24 cellular contexts compared by ENCODE assay signal in genomic region chr22:26975865-26976264, GRCh38.
DNase-seq lines count a peak whose midpoint lies in the region; ATAC-seq and TF ChIP-seq lines count a peak whose summit lies in the region.
"Had no signal": no experiment of that assay in that cellular context is flagged by ENCODE, and none has a peak within 500 bp of the region (broad histone marks: within the 10 kb centered on the region; RNA-seq: fewer than 3 reads in every experiment).

No MANE protein-coding gene starts in this region.

- DNase-seq in NCI-H82 (lab: John Stamatoyannopoulos, UW) (peak; percentile 12), NCI-H82 treated with DMSO at 0.1 percent for 48 hours (lab: John Stamatoyannopoulos, UW; ENCODE audit: unreplicated experiment) (no peak), WTC11 (ENCODE audit: low spot score) (no peak), iPS-NIHi11 (ENCODE audit: low spot score) (peak; percentile 25), SW 1271 (lab: John Stamatoyannopoulos, UW) (no peak), NCI-H345 treated with DMSO at 0.1 percent for 48 hours (lab: John Stamatoyannopoulos, UW; ENCODE audit: unreplicated experiment) (no peak)
- DNase-seq in activated naive CD4-positive, alpha-beta T cell treated with anti-CD3 and anti-CD28 coated beads for 36 hours: no peak
- DNase-seq: CD8-positive, alpha-beta memory T cell; DMS 273 treated with DMSO at 0.1 percent for 48 hours; DMS79; GF-D8; NCI-H1092 treated with DMSO at 0.1 percent for 48 hours; NCI-H1436; NCI-H187; NCI-H2171 treated with DMSO at 0.1 percent for 48 hours; NCI-H345; NCI-H524; NCI-H748 treated with DMSO at 0.1 percent for 48 hours; NK-92 treated with Interleukin-12 subunit alpha and Interleukin-12 subunit beta, amount 100 ng/mL, for 24 hours; Right ventricle myocardium superior; RPMI8226 had no signal

- no peaks in the 10 kb centered on the region for H3K4me1 Mint-ChIP-seq in WTC11
- no peaks in the 10 kb centered on the region for H3K4me1 Mint-ChIP-seq in activated naive CD4-positive, alpha-beta T cell treated with anti-CD3 and anti-CD28 coated beads for 36 hours (ENCODE audit: low read depth)
- H3K4me1 Mint-ChIP-seq: B cell; CD14-positive monocyte; CD8-positive, alpha-beta memory T cell had no signal

- no peak overlapping the region for H3K27ac Mint-ChIP-seq in WTC11
- no peak overlapping the region for H3K27ac Mint-ChIP-seq in activated naive CD4-positive, alpha-beta T cell treated with anti-CD3 and anti-CD28 coated beads for 36 hours
- H3K27ac Mint-ChIP-seq: B cell; CD14-positive monocyte; CD8-positive, alpha-beta memory T cell had no signal

- peaks cover 4% of the 10 kb centered on the region; the same call in 1 of the 2 replicates for H3K9me3 Mint-ChIP-seq in WTC11
- no peaks in the 10 kb centered on the region for H3K9me3 Mint-ChIP-seq in activated naive CD4-positive, alpha-beta T cell treated with anti-CD3 and anti-CD28 coated beads for 36 hours

- intact Hi-C loops in activated naive CD4-positive, alpha-beta T cell treated with anti-CD3 and anti-CD28 coated beads for 36 hours (cut with micrococcal nuclease): no loop called here

- no peak overlapping the region for H3K4me3 Mint-ChIP-seq in WTC11
- no peak overlapping the region for H3K4me3 Mint-ChIP-seq in activated naive CD4-positive, alpha-beta T cell treated with anti-CD3 and anti-CD28 coated beads for 36 hours
- H3K4me3 Mint-ChIP-seq: B cell; CD14-positive monocyte; CD8-positive, alpha-beta memory T cell had no signal

- H3K27me3 Mint-ChIP-seq in WTC11 (ENCODE audit: low read depth): peaks cover 17% of the 10 kb centered on the region
- H3K27me3 Mint-ChIP-seq in activated naive CD4-positive, alpha-beta T cell treated with anti-CD3 and anti-CD28 coated beads for 36 hours (ENCODE audit: low read depth): peaks cover 7% of the 10 kb centered on the region

- no peaks in the 10 kb centered on the region for H3K36me3 Mint-ChIP-seq in WTC11
- no peaks in the 10 kb centered on the region for H3K36me3 Mint-ChIP-seq in activated naive CD4-positive, alpha-beta T cell treated with anti-CD3 and anti-CD28 coated beads for 36 hours (ENCODE audit: low read depth)
- H3K36me3 Mint-ChIP-seq: CD14-positive monocyte had no signal

- CTCF ChIA-PET in WTC11 (lab: Charles Lee): no interaction called here
- CTCF ChIA-PET in activated naive CD4-positive, alpha-beta T cell treated with anti-CD3 and anti-CD28 coated beads for 36 hours (lab: Charles Lee): no interaction called here

- POLR2A ChIA-PET in WTC11 (lab: Charles Lee): interaction anchor here (0.6 kb wide), 1 partner anchor 393 kb away, joined by 5 read pairs; no protein-coding TSS in a partner anchor

- TF ChIP-seq CTCF in WTC11 (IDR thresholded peaks at IDR 0.05): no peak

- ATAC-seq in WTC11 (peak; percentile 48; the same call in 1 of the 2 replicates), GM21723 (IDR thresholded peaks at IDR 0.05; ENCODE audit: unreplicated experiment) (no peak)

TF ChIP-seq in WTC11, 78 proteins besides CTCF, POLR2A, EP300 and RAD21 (continues in another document):
- TF ChIP-seq TCF7 (CRISPR knock-in tag; IDR thresholded peaks at IDR 0.05; ENCODE audit: low read depth) (no peak), ESRRA (CRISPR knock-in tag; IDR thresholded peaks at IDR 0.05; ENCODE audit: borderline replicate concordance) (no peak), JAZF1 (CRISPR knock-in tag; IDR thresholded peaks at IDR 0.05) (no peak), PRDM15 (CRISPR knock-in tag; IDR thresholded peaks at IDR 0.05) (no peak), IRF2 (CRISPR knock-in tag; IDR thresholded peaks at IDR 0.05; ENCODE audit: borderline replicate concordance, low read depth) (no peak), ZNF425 (CRISPR knock-in tag; conservative IDR thresholded peaks at IDR 0.05) (no peak), MYBL2 (CRISPR knock-in tag; IDR thresholded peaks at IDR 0.05) (no peak), SOX15 (CRISPR knock-in tag; IDR thresholded peaks at IDR 0.05) (no peak), ATF2 (CRISPR knock-in tag; IDR thresholded peaks at IDR 0.05; ENCODE audit: borderline replicate concordance, low read depth) (no peak), HMGXB4 (CRISPR knock-in tag; IDR thresholded peaks at IDR 0.05) (no peak), ZNF317 (CRISPR knock-in tag; IDR thresholded peaks at IDR 0.05; ENCODE audit: borderline replicate concordance, low read depth) (no peak), ZNF138 (CRISPR knock-in tag; conservative IDR thresholded peaks at IDR 0.05) (no peak)
- TF ChIP-seq, protein P1, sequence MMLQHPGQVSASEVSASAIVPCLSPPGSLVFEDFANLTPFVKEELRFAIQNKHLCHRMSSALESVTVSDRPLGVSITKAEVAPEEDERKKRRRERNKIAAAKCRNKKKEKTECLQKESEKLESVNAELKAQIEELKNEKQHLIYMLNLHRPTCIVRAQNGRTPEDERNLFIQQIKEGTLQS (CRISPR knock-in tag; conservative IDR thresholded peaks at IDR 0.05): no peak

Comparison
In these comparisons a context has a peak if more than half of its experiments do, and no peak if none do; other contexts are left out.
1. DNase-seq: peak in NCI-H82 (single experiment) and iPS-NIHi11 (single experiment); none in NCI-H82 treated with DMSO at 0.1 percent for 48 hours (single experiment), WTC11 (single experiment), SW 1271 (0 of 2), activated naive CD4-positive, alpha-beta T cell treated with anti-CD3 and anti-CD28 coated beads for 36 hours (single experiment) and NCI-H345 treated with DMSO at 0.1 percent for 48 hours (single experiment).